Comparison of ENCODE assay signal across 24 cellular contexts in genomic region chr5:94288937-94289336, GRCh38.
A peak's percentile ranks its signal among the peaks of the same experiment; 100 is the strongest.
DNase-seq lines count a peak whose midpoint lies in the region; ATAC-seq, FAIRE-seq and TF ChIP-seq lines count a peak whose summit lies in the region.
"Had no signal": no experiment of that assay in that cellular context is flagged by ENCODE, and none has a peak within 500 bp of the region (broad histone marks: within the 10 kb centered on the region; RNA-seq: fewer than 3 reads in every experiment).

No MANE protein-coding gene starts in this region.

- TF ChIP-seq CTCF in astrocyte of the spinal cord (IDR thresholded peaks at IDR 0.05; ENCODE audit: low read depth, low read length), result no peak
- no peak for TF ChIP-seq CTCF in foreskin keratinocyte (conservative IDR thresholded peaks at IDR 0.05)

- no peak overlapping the region for H3K27ac ChIP-seq in foreskin keratinocyte
- H3K27ac ChIP-seq: neutrophil, right atrium auricular region, tibial artery had no signal

- CTCF ChIA-PET in HEK293T (lab: Yijun Ruan, JAX), result no interaction called here

- DNase-seq in AG08396 (ENCODE audit: low spot score) (peak; percentile 29), HTR-8/SVneo (ENCODE audit: insufficient read length, low spot score) (peak; percentile 4), astrocyte of the spinal cord (ENCODE audit: low read depth, low spot score) (peak; percentile 39), iris pigment epithelial cell (ENCODE audit: low read depth) (peak; percentile 16), HEK293T (ENCODE audit: extremely low spot score) (no peak), foreskin keratinocyte (no peak), OCI-M2 (lab: John Stamatoyannopoulos, UW; ENCODE audit: unreplicated experiment) (no peak)
- DNase-seq in stimulated activated CD4-positive, alpha-beta T cell treated with anti-CD3 and anti-CD28 coated beads, Interleukin-4, amount 100 ng/mL, for 1 hour, result no peak
- DNase-seq: activated CD4-positive, alpha-beta T cell treated with anti-CD3 and anti-CD28 coated beads for 36 hours; activated naive CD8-positive, alpha-beta T cell treated with anti-CD3 and anti-CD28 coated beads, Interleukin-2, amount 50 U/mL, for 24 hours; CD8-positive, alpha-beta memory T cell; DND-41; left cardiac atrium; MG63; NCI-H1694 treated with DMSO at 0.1 percent for 48 hours; NCI-H446; NK-92 treated with Interleukin-12 subunit alpha and Interleukin-12 subunit beta, amount 100 ng/mL, for 24 hours; RPMI8226; stimulated activated naive B cell treated with anti-CD40 and anti-IgM and Interleukin-4, amounts not matched to agents 10 μg/mL and 1 μg/mL and 100 μg/mL, for 72 hours; tibial artery had no signal

- POLR2A ChIA-PET in HEK293T (lab: Yijun Ruan, JAX), result no interaction called here

- no peaks in the 10 kb centered on the region for H3K4me1 ChIP-seq in foreskin keratinocyte
- H3K4me1 ChIP-seq: right atrium auricular region had no signal

- no peak overlapping the region for H3K4me3 ChIP-seq in astrocyte of the spinal cord (ENCODE audit: low read depth, low read length)
- H3K4me3 ChIP-seq: MG63, right atrium auricular region, tibial artery had no signal

- in situ Hi-C loops in astrocyte of the spinal cord (cut with HindIII; ENCODE audit: low sequenced_read_pairs), result no loop called here

- no peak for FAIRE-seq in HTR-8/SVneo (lab: Jason Lieb, UNC)
- FAIRE-seq: frontal cortex, TTC549 had no signal

- no peaks in the 10 kb centered on the region for H3K27me3 ChIP-seq in foreskin keratinocyte
- H3K27me3 ChIP-seq: MG63, neutrophil, right atrium auricular region, tibial artery had no signal

- no peak for ATAC-seq in foreskin keratinocyte
- ATAC-seq: activated CD4-positive, alpha-beta T cell treated with anti-CD3 and anti-CD28 coated beads for 36 hours; activated naive CD8-positive, alpha-beta T cell treated with anti-CD3 and anti-CD28 coated beads, Interleukin-2, amount 50 U/mL, for 24 hours; left cardiac atrium; stimulated activated naive B cell treated with anti-CD40 and anti-IgM and Interleukin-4, amounts not matched to agents 10 μg/mL and 1 μg/mL and 100 μg/mL, for 72 hours had no signal

TF ChIP-seq in HEK293T, 16 proteins besides CTCF, POLR2A, EP300 and RAD21:
- TF ChIP-seq TARDBP (IDR thresholded peaks at IDR 0.05) (no peak), SP1 (IDR thresholded peaks at IDR 0.05) (no peak), SUZ12 (IDR thresholded peaks at IDR 0.05) (no peak), NFRKB (IDR thresholded peaks at IDR 0.05) (no peak), FOXA1 (IDR thresholded peaks at IDR 0.05) (no peak), ZNF384 (IDR thresholded peaks at IDR 0.05) (no peak), BHLHE40 (IDR thresholded peaks at IDR 0.05; ENCODE audit: borderline replicate concordance) (no peak), ARNT (IDR thresholded peaks at IDR 0.05) (no peak), L3MBTL2 (conservative IDR thresholded peaks at IDR 0.05) (no peak), HDGF (IDR thresholded peaks at IDR 0.05; ENCODE audit: borderline replicate concordance) (no peak), FOXM1 (IDR thresholded peaks at IDR 0.05; ENCODE audit: borderline replicate concordance) (no peak), LEF1 (IDR thresholded peaks at IDR 0.05; ENCODE audit: borderline replicate concordance) (no peak)
- TF ChIP-seq, protein P1, sequence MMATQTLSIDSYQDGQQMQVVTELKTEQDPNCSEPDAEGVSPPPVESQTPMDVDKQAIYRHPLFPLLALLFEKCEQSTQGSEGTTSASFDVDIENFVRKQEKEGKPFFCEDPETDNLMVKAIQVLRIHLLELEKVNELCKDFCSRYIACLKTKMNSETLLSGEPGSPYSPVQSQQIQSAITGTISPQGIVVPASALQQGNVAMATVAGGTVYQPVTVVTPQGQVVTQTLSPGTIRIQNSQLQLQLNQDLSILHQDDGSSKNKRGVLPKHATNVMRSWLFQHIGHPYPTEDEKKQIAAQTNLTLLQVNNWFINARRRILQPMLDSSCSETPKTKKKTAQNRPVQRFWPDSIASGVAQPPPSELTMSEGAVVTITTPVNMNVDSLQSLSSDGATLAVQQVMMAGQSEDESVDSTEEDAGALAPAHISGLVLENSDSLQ (IDR thresholded peaks at IDR 0.05), result no peak

Comparison
In these comparisons a context has a peak if more than half of its experiments do, and no peak if none do; other contexts are left out.
1. DNase-seq: peak in AG08396 (single experiment), HTR-8/SVneo (single experiment), astrocyte of the spinal cord (single experiment) and iris pigment epithelial cell (single experiment); none in HEK293T (single experiment), stimulated activated CD4-positive, alpha-beta T cell treated with anti-CD3 and anti-CD28 coated beads, Interleukin-4, amount 100 ng/mL, for 1 hour (single experiment), foreskin keratinocyte (0 of 2) and OCI-M2 (single experiment).